20 cellular contexts compared by ENCODE assay signal in the genomic region with DNA sequence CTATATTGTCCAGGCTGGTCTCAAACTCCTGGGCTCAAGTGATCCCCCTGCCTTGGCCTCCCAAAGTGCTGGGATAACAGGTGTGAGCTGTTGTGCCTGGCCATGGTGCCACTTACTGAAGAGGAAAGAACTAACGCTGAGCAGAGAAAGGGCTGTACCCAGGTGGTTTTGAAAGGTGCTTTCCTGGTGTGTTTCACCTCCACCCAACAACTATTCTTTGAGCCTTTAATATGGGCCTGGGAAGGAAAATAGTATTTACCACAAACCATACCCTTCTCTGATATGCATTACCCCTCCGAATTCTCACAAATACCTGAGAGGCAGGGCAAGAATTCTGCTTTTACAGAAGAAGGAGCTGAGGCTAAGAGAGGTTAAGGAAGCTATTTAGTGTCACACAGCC. TPM values are rescaled to one million over a fixed set of nuclear protein-coding genes. Genes with fewer than 3 reads are reported as not detected.
DNase-seq lines count a peak whose midpoint lies in the region; ATAC-seq, FAIRE-seq and TF ChIP-seq lines count a peak whose summit lies in the region.
"Had no signal": no experiment of that assay in that cellular context is flagged by ENCODE, and none has a peak within 500 bp of the region (broad histone marks: within the 10 kb centered on the region; RNA-seq: fewer than 3 reads in every experiment).

No MANE protein-coding gene starts in this region.

- no peak overlapping the region for H2BK5ac ChIP-seq in IMR-90 (ENCODE audit: low read depth, low read length, poor library complexity, severe bottlenecking)

- H3K9me3 Mint-ChIP-seq in memory B cell, result no peaks in the 10 kb centered on the region
- no peaks in the 10 kb centered on the region for H3K9me3 Mint-ChIP-seq in MCF 10A (ENCODE audit: unreplicated experiment)
- H3K9me3 Mint-ChIP-seq in endodermal cell, result no peaks in the 10 kb centered on the region
- no peaks in the 10 kb centered on the region for H3K9me3 Mint-ChIP-seq in activated T-cell treated with anti-CD3 and anti-CD28 coated beads, Interleukin-2, amount 50 U/mL, for 4 hours
- H3K9me3 Mint-ChIP-seq: CD14-positive monocyte; CD4-positive, alpha-beta memory T cell; GM23338 had no signal

- H3K4me3 ChIP-seq in GM12865 (ENCODE audit: low read depth, low read length) (no peak overlapping the region), IMR-90 (ENCODE audit: insufficient read depth, low read depth, low read length) (no peak overlapping the region), GM12878 (no peak overlapping the region), endodermal cell (ENCODE audit: low read length) (no peak overlapping the region)
- H3K4me3 ChIP-seq: BLaER1, GM23338, K562 had no signal

- CTCF ChIA-PET in IMR-90 (lab: Yijun Ruan, JAX) (interaction anchor here (0.6 kb wide), 1 partner anchor 242 kb away, joined by 3 read pairs; no protein-coding TSS in a partner anchor), GM12878 (lab: Yijun Ruan, JAX) (no interaction called here), MCF 10A (lab: Yijun Ruan, JAX) (no interaction called here)

- H4K20me1 ChIP-seq in IMR-90 (ENCODE audit: insufficient read depth, low read length) (no peaks in the 10 kb centered on the region), GM12878 (ENCODE audit: control insufficient read depth, insufficient read depth) (no peaks in the 10 kb centered on the region)
- H4K20me1 ChIP-seq: BLaER1 had no signal

- FAIRE-seq in GM12878 (lab: Jason Lieb, UNC), result no peak
- FAIRE-seq: H54, K562 had no signal

- peaks cover 10% of the 10 kb centered on the region for H3K9me1 ChIP-seq in IMR-90 (ENCODE audit: insufficient read depth, low read length)

- ATAC-seq in IMR-90 (ENCODE audit: low read depth) (no peak), GM12878 (peak; percentile 48), memory B cell (ENCODE audit: low read depth) (peak; percentile 32)
- ATAC-seq in activated T-cell treated with anti-CD3 and anti-CD28 coated beads, Interleukin-2, amount 50 U/mL, for 4 hours, result no peak
- ATAC-seq: GM23338, K562 had no signal

- TF ChIP-seq POLR2A in IMR-90 (IDR thresholded peaks at IDR 0.05; ENCODE audit: low read depth, low read length), result no peak
- no peak for TF ChIP-seq POLR2A in GM12878 (IDR thresholded peaks at IDR 0.05; ENCODE audit: low read depth, low read length)

- H4K5ac ChIP-seq in IMR-90 (ENCODE audit: low read depth, low read length), result no peak overlapping the region

- H3K79me1 ChIP-seq in IMR-90 (ENCODE audit: low read depth in 1 of 2, low read length in 2 of 2), result no peaks in the 10 kb centered on the region

- TF ChIP-seq CTCF in GM12865 (IDR thresholded peaks at IDR 0.05; ENCODE audit: insufficient read depth, low read depth, low read length, missing control alignments) (no peak), IMR-90 (conservative IDR thresholded peaks at IDR 0.05; ENCODE audit: low read depth, low read length) (no peak), GM12878 (IDR thresholded peaks at IDR 0.05 in 2 of 3, conservative IDR thresholded peaks at IDR 0.05 in 1 of 3; ENCODE audit: control insufficient read depth in 2 of 3, extremely low read depth in 1 of 3, insufficient read depth in 1 of 3, low read depth in 3 of 3, low read length in 3 of 3) (no peak), MCF 10A (IDR thresholded peaks at IDR 0.05; ENCODE audit: unreplicated experiment) (no peak), endodermal cell (conservative IDR thresholded peaks at IDR 0.05) (no peak)

- POLR2A ChIA-PET in IMR-90 (lab: Charles Lee; ENCODE audit: unreplicated experiment), result no interaction called here
- POLR2A ChIA-PET in GM12878 (lab: Charles Lee), result no interaction called here
- POLR2A ChIA-PET in MCF 10A (lab: Yijun Ruan, JAX), result no interaction called here

- TF ChIP-seq EP300 in GM12878 (IDR thresholded peaks at IDR 0.05; ENCODE audit: borderline replicate concordance in 1 of 2, control insufficient read depth in 1 of 2, low read depth in 2 of 2, low read length in 2 of 2), result no peak

- no peak overlapping the region for H4K8ac ChIP-seq in IMR-90 (ENCODE audit: low read depth in 2 of 2, low read length in 2 of 2)

- H2BK15ac ChIP-seq in IMR-90 (ENCODE audit: low read depth, low read length), result no peak overlapping the region; the same call in 2 of the 3 replicates

- 0 out of 2 replicates have a peak overlapping the region, but pooled peaks have one; percentile 7 for H2BK20ac ChIP-seq in IMR-90 (ENCODE audit: low read depth, low read length)

- no peaks in the 10 kb centered on the region for H3K27me3 ChIP-seq in IMR-90 (ENCODE audit: control insufficient read depth, insufficient read depth, low read length)
- no peaks in the 10 kb centered on the region for H3K27me3 ChIP-seq in GM12878 (replicated peaks in 1 of 2; ENCODE audit: control insufficient read depth in 2 of 2, insufficient read depth in 2 of 2, low read length in 1 of 2)
- H3K27me3 ChIP-seq in endodermal cell (ENCODE audit: control insufficient read depth, insufficient read depth, low read length, poor library complexity, severe bottlenecking), result no peaks in the 10 kb centered on the region
- H3K27me3 ChIP-seq: BLaER1 had no signal

- RAD21 ChIA-PET in GM12878 (lab: Charles Lee; ENCODE audit: unreplicated experiment), result no interaction called here

- H2AK5ac ChIP-seq in IMR-90 (ENCODE audit: low read depth, low read length), result no peak overlapping the region

- H3K27ac ChIP-seq in IMR-90 (ENCODE audit: insufficient read depth, low read length), result no peak overlapping the region
- H3K27ac ChIP-seq in GM12878 (ENCODE audit: control insufficient read depth, insufficient read depth), result no peak overlapping the region
- no peak overlapping the region for H3K27ac ChIP-seq in endodermal cell (ENCODE audit: low read depth, low read length)
- H3K27ac ChIP-seq: BLaER1, HL-60 had no signal

- no peak overlapping the region for H4K91ac ChIP-seq in IMR-90 (ENCODE audit: insufficient read depth, low read depth, low read length)

- dilution Hi-C loops in IMR-90 (cut with HindIII; ENCODE audit: low sequenced_read_pairs, unreplicated experiment), result no loop called here

- WGBS in IMR-90 (ENCODE audit: extremely low coverage in 2 of 2, insufficient read length in 1 of 2), 2 experiments, result no CpG with 5 or more reads among the region's 2 CpGs
- 0% methylated on average over 2 of the region's 2 CpGs for WGBS in GM12878 (ENCODE audit: insufficient coverage, insufficient replicate concordance, low lambda C conversion rate, missing lambda C conversion rate)
- 90 to 100% methylated on average over 2 of the region's 2 CpGs for WGBS in endodermal cell (ENCODE audit: insufficient coverage in 1 of 2, insufficient read length in 1 of 2), 2 experiments

- SMC1A ChIA-PET in GM12878 (lab: Charles Lee; ENCODE audit: uncharacterized antibody, unreplicated experiment), result interaction anchor here (1.7 kb wide), 1 partner anchor 8 kb away, joined by 3 read pairs; no protein-coding TSS in a partner anchor

- no peak overlapping the region for H3K18ac ChIP-seq in IMR-90 (ENCODE audit: low read depth, low read length)

- H3K9ac ChIP-seq in IMR-90 (ENCODE audit: low read depth, low read length), result no peak overlapping the region
- H3K9ac ChIP-seq in GM12878 (ENCODE audit: control insufficient read depth, insufficient read depth, low read length), result no peak overlapping the region
- no peak overlapping the region for H3K9ac ChIP-seq in endodermal cell (ENCODE audit: extremely low read depth, low read length, poor library complexity, severe bottlenecking)
- H3K9ac ChIP-seq: BLaER1 had no signal

- no peak for TF ChIP-seq RAD21 in IMR-90 (IDR thresholded peaks at IDR 0.05; ENCODE audit: low read length)
- TF ChIP-seq RAD21 in GM12878 (IDR thresholded peaks at IDR 0.05; ENCODE audit: insufficient read depth, low read depth, low read length), result no peak

- no peak overlapping the region for H3K23ac ChIP-seq in IMR-90 (ENCODE audit: low read depth, low read length)

- H3K14ac ChIP-seq in IMR-90 (replicated peaks; ENCODE audit: low read depth, low read length), result no peak overlapping the region

- no peak overlapping the region for H2BK120ac ChIP-seq in IMR-90 (ENCODE audit: low read depth, low read length)

- no peak overlapping the region for H3K4ac ChIP-seq in IMR-90 (ENCODE audit: low read depth, low read length)

- H3K4me2 ChIP-seq in IMR-90 (ENCODE audit: low read depth, low read length), result no peak overlapping the region
- H3K4me2 ChIP-seq in GM12878 (ENCODE audit: control insufficient read depth, insufficient read depth), result no peak overlapping the region
- H3K4me2 ChIP-seq: BLaER1, GM23338 had no signal

- intact Hi-C loops in IMR-90 (cut with micrococcal nuclease) (no loop called here), GM12878 (cut with micrococcal nuclease; ENCODE audit: unreplicated experiment) (loop anchor here (10.0 kb wide), 1 partner anchor 114 kb away; no protein-coding TSS in a partner anchor), MCF 10A (cut with micrococcal nuclease) (no loop called here)

- H3K4me1 Mint-ChIP-seq in memory B cell (peaks cover 3% of the 10 kb centered on the region), MCF 10A (ENCODE audit: insufficient read depth, unreplicated experiment) (peaks cover 6% of the 10 kb centered on the region), endodermal cell (no peaks in the 10 kb centered on the region)
- H3K4me1 Mint-ChIP-seq in activated T-cell treated with anti-CD3 and anti-CD28 coated beads, Interleukin-2, amount 50 U/mL, for 4 hours (ENCODE audit: low read depth), result peaks cover 2% of the 10 kb centered on the region
- H3K4me1 Mint-ChIP-seq: GM23338 had no signal

- H3K36me3 Mint-ChIP-seq in memory B cell, result no peaks in the 10 kb centered on the region
- H3K36me3 Mint-ChIP-seq in MCF 10A (ENCODE audit: insufficient read depth, unreplicated experiment), result no peaks in the 10 kb centered on the region
- no peaks in the 10 kb centered on the region for H3K36me3 Mint-ChIP-seq in endodermal cell (ENCODE audit: low read depth)
- no peaks in the 10 kb centered on the region for H3K36me3 Mint-ChIP-seq in activated T-cell treated with anti-CD3 and anti-CD28 coated beads, Interleukin-2, amount 50 U/mL, for 4 hours (ENCODE audit: insufficient read depth)
- H3K36me3 Mint-ChIP-seq: CD14-positive monocyte; CD4-positive, alpha-beta memory T cell had no signal

- BruUV-seq in IMR-90 (replicated peaks; lab: Mats Ljungman, UMichigan), result no TSS peak
- BruUV-seq in GM12878 (replicated peaks; lab: Mats Ljungman, UMichigan), result no TSS peak
- no TSS peak for BruUV-seq in MCF 10A (replicated peaks; lab: Mats Ljungman, UMichigan)

- H3K4me1 ChIP-seq in IMR-90 (ENCODE audit: control insufficient read depth, insufficient read depth, low read length) (peaks cover 7% of the 10 kb centered on the region), GM12878 (ENCODE audit: control insufficient read depth, insufficient read depth, low read length) (peaks cover 9% of the 10 kb centered on the region), endodermal cell (ENCODE audit: control insufficient read depth, insufficient read depth, low read length) (no peaks in the 10 kb centered on the region)
- H3K4me1 ChIP-seq: BLaER1 had no signal

- no peak overlapping the region for H3K27ac Mint-ChIP-seq in memory B cell
- no peak overlapping the region for H3K27ac Mint-ChIP-seq in MCF 10A (ENCODE audit: low read depth, unreplicated experiment)
- no peak overlapping the region for H3K27ac Mint-ChIP-seq in endodermal cell
- H3K27ac Mint-ChIP-seq: CD14-positive monocyte, GM23338 had no signal

- H3K36me3 ChIP-seq in IMR-90 (ENCODE audit: control insufficient read depth, insufficient read depth, low read length), result no peaks in the 10 kb centered on the region
- no peaks in the 10 kb centered on the region for H3K36me3 ChIP-seq in GM12878 (ENCODE audit: control insufficient read depth in 2 of 2, insufficient read depth in 2 of 2, low read length in 1 of 2)
- H3K36me3 ChIP-seq in endodermal cell (ENCODE audit: control insufficient read depth, insufficient read depth, low read length), result no peaks in the 10 kb centered on the region
- H3K36me3 ChIP-seq: BLaER1 had no signal

- H3K4me3 Mint-ChIP-seq in memory B cell, result no peak overlapping the region
- H3K4me3 Mint-ChIP-seq in MCF 10A (ENCODE audit: unreplicated experiment), result no peak overlapping the region
- H3K4me3 Mint-ChIP-seq in endodermal cell, result no peak overlapping the region
- H3K4me3 Mint-ChIP-seq in activated T-cell treated with anti-CD3 and anti-CD28 coated beads, Interleukin-2, amount 50 U/mL, for 4 hours, result no peak overlapping the region
- H3K4me3 Mint-ChIP-seq: CD14-positive monocyte, GM23338 had no signal

- H2AFZ ChIP-seq in IMR-90 (replicated peaks; ENCODE audit: low read length, poor library complexity) (no peak overlapping the region), GM12878 (ENCODE audit: control insufficient read depth, low read depth, low read length) (no peak overlapping the region)
- H2AFZ ChIP-seq: GM23338 had no signal

- H2AK9ac ChIP-seq in IMR-90 (replicated peaks; ENCODE audit: low read depth, low read length, poor library complexity), result no peak overlapping the region

- DNase-seq in GM12865 (ENCODE audit: low read depth) (peak; percentile 56), IMR-90 (no peak), GM12878 (ENCODE audit: low read depth, low spot score) (no peak), memory B cell (ENCODE audit: low spot score in 2 of 2) (no peak), MCF 10A (ENCODE audit: unreplicated experiment) (no peak), endodermal cell (no peak), NCI-H524 treated with DMSO at 0.1 percent for 48 hours (lab: John Stamatoyannopoulos, UW) (no peak)
- no peak for DNase-seq in activated T-cell treated with anti-CD3 and anti-CD28 coated beads, Interleukin-2, amount 50 U/mL, for 4 hours
- DNase-seq: 8988T, DMS153, DMS79, GDM1, HCEC 1CT had no signal

- no peak overlapping the region for H3K56ac ChIP-seq in IMR-90 (ENCODE audit: extremely low read depth, insufficient read depth, low read length)

- H3K27me3 Mint-ChIP-seq in memory B cell, result no peaks in the 10 kb centered on the region
- no peaks in the 10 kb centered on the region for H3K27me3 Mint-ChIP-seq in MCF 10A (ENCODE audit: insufficient read depth, unreplicated experiment)
- H3K27me3 Mint-ChIP-seq in endodermal cell (ENCODE audit: insufficient read depth), result no peaks in the 10 kb centered on the region
- no peaks in the 10 kb centered on the region for H3K27me3 Mint-ChIP-seq in activated T-cell treated with anti-CD3 and anti-CD28 coated beads, Interleukin-2, amount 50 U/mL, for 4 hours (ENCODE audit: low read depth)
- H3K27me3 Mint-ChIP-seq: CD4-positive, alpha-beta memory T cell had no signal

- H3K79me2 ChIP-seq in GM12878 (ENCODE audit: control insufficient read depth, insufficient read depth, low read length), result no peaks in the 10 kb centered on the region

- in situ Hi-C loops in IMR-90 (cut with MboI; ENCODE audit: low sequenced_read_pairs), result no loop called here
- in situ Hi-C loops in GM12878 (cut with MboI), result no loop called here

- H3K9me3 ChIP-seq in IMR-90 (ENCODE audit: control insufficient read depth, insufficient read depth, low read length), result no peaks in the 10 kb centered on the region
- H3K9me3 ChIP-seq in GM12878 (replicated peaks; ENCODE audit: control insufficient read depth, insufficient read depth, low read length), result no peaks in the 10 kb centered on the region
- no peaks in the 10 kb centered on the region for H3K9me3 ChIP-seq in endodermal cell (ENCODE audit: control insufficient read depth, low read length)
- H3K9me3 ChIP-seq: BLaER1 had no signal

RNA-seq across cellular contexts. Expression of a gene that starts 24.8 kb away (rescaled TPM):
- total RNA-seq in IMR-90 (2012; rRNA removed), result 226 and 262 TPM in 2 replicates
- 135 and 141 TPM in 2 replicates for polyA plus RNA-seq in IMR-90 (2012; rRNA removed)
- 73.4 and 88.6 TPM in 2 replicates for polyA plus RNA-seq in IMR-90 (2012; cell fraction: cytosol; rRNA removed)
- polyA plus RNA-seq in IMR-90 (2012; cell fraction: nucleus; rRNA removed; ENCODE audit: low replicate concordance), result 53.3 and 67.4 TPM in 2 replicates
- total RNA-seq in GM12878 (2013; cell fraction: nucleolus; rRNA removed), result 26.9 and 31.7 TPM in 2 replicates
- 202 and 211 TPM in 2 replicates for total RNA-seq in GM12878 (2014; rRNA removed)
- total RNA-seq in GM12878 (2014; rRNA removed; fragmentation: Illumina TruSeq; extraction: Trizol), result 244 and 260 TPM in 2 replicates
- total RNA-seq in GM12878 (2021), result 242 and 254 TPM in 2 replicates
- polyA plus RNA-seq in GM12878 (2011; ENCODE audit: low read depth), result 88.2 TPM
- polyA plus RNA-seq in GM12878 (2011; rRNA removed), result 201 and 232 TPM in 2 replicates
- polyA plus RNA-seq in GM12878 (2011; cell fraction: cytosol; rRNA removed), result 251 and 257 TPM in 2 replicates
- polyA plus RNA-seq in GM12878 (2011; cell fraction: nucleus; rRNA removed), result 136 and 222 TPM in 2 replicates
- 103 and 109 TPM in 2 replicates for polyA plus RNA-seq in GM12878 (2012)
- 307 and 332 TPM in 2 replicates for polyA plus RNA-seq in GM12878 (2014; fragmentation: Illumina TruSeq; extraction: Trizol)
- 100 to 1,000 TPM; 647 to 731 TPM for polyA plus RNA-seq in GM12878 (2014; fragmentation: Nextera tagmentation; extraction: Ambion mirVana)
- 211 and 212 TPM in 2 replicates for polyA plus RNA-seq in GM12878 (2014; rRNA removed)
- 100 to 1,000 TPM; 567 to 584 TPM for polyA plus RNA-seq in GM12878 (2016; fragmentation: Nextera tagmentation; extraction: Ambion mirVana)
- 333 and 392 TPM in 2 replicates for polyA minus RNA-seq in GM12878 (2011; rRNA and poly(A)+ RNA removed)
- polyA minus RNA-seq in GM12878 (2011; cell fraction: cytosol; rRNA and poly(A)+ RNA removed), result 116 and 120 TPM in 2 replicates
- polyA minus RNA-seq in GM12878 (2011; cell fraction: nucleus; rRNA and poly(A)+ RNA removed), result 62.3 and 107 TPM in 2 replicates
- 120 and 132 TPM in 2 replicates for total RNA-seq in MCF 10A (2022)
- total RNA-seq in endodermal cell, result 100 to 1,000 TPM; 248 to 310 TPM
- polyA plus RNA-seq in endodermal cell (2013, experiment 1 of 2), result 444 TPM
- polyA plus RNA-seq in endodermal cell (2013, experiment 2 of 2), result 412 TPM
- total RNA-seq in activated T-cell treated with anti-CD3 and anti-CD28 coated beads, Interleukin-2, amount 50 U/mL, for 4 hours, result 100 to 1,000 TPM; 139 to 140 (median 139) TPM

Comparison
In these comparisons a context has a peak if more than half of its experiments do, and no peak if none do; other contexts are left out.
1. ATAC-seq: peak in GM12878 (single experiment) and memory B cell (single experiment); none in IMR-90 (single experiment) and activated T-cell treated with anti-CD3 and anti-CD28 coated beads, Interleukin-2, amount 50 U/mL, for 4 hours (0 of 2).